In genomic region chr12:5154091-5154490, GRCh38 we compare ENCODE assay signal across 27 cellular contexts.
DNase-seq lines count a peak whose midpoint lies in the region; ATAC-seq and TF ChIP-seq lines count a peak whose summit lies in the region.
"Had no signal": no experiment of that assay in that cellular context is flagged by ENCODE, and none has a peak within 500 bp of the region (broad histone marks: within the 10 kb centered on the region; RNA-seq: fewer than 3 reads in every experiment).

No MANE protein-coding gene starts in this region.

- H3K9me3 Mint-ChIP-seq in CD8-positive, alpha-beta T cell = no peaks in the 10 kb centered on the region
- peaks cover 0 to 2% (median 0%) of the 10 kb centered on the region in 8 donors for H3K9me3 Mint-ChIP-seq in CD4-positive, alpha-beta memory T cell
- H3K9me3 Mint-ChIP-seq: activated CD4-positive, alpha-beta T cell treated with anti-CD3 and anti-CD28 coated beads, Interleukin-2, amount 10 ng/mL, durations not matched to agents 7 days and 5 days; natural killer cell treated with Interleukin-12 subunit alpha and Interleukin-12 subunit beta and Interleukin-15 and Interleukin-18, amount 100 ng/mL, for 72 hours; stimulated activated memory B cell treated with anti-CD40 and anti-IgM and Interleukin-4, amounts not matched to agents 10 μg/mL and 1 μg/mL and 100 μg/mL, for 72 hours had no signal

- no peaks in the 10 kb centered on the region for H3K27me3 ChIP-seq in iPS DF 6.9 (ENCODE audit: control insufficient read depth, insufficient read depth, low read length)
- H3K27me3 ChIP-seq in CD8-positive, alpha-beta T cell (ENCODE audit: insufficient read depth, low read length) = no peaks in the 10 kb centered on the region
- no peaks in the 10 kb centered on the region for H3K27me3 ChIP-seq in CD4-positive, alpha-beta memory T cell (ENCODE audit: insufficient read depth, low read length)
- H3K27me3 ChIP-seq: ovary had no signal

- no peaks in the 10 kb centered on the region for H3K4me1 Mint-ChIP-seq in CD8-positive, alpha-beta T cell (ENCODE audit: low read depth)
- H3K4me1 Mint-ChIP-seq in CD4-positive, alpha-beta memory T cell = no peaks in the 10 kb centered on the region
- H3K4me1 Mint-ChIP-seq: activated CD4-positive, alpha-beta T cell treated with anti-CD3 and anti-CD28 coated beads, Interleukin-2, amount 10 ng/mL, durations not matched to agents 7 days and 5 days; stimulated activated memory B cell treated with anti-CD40 and anti-IgM and Interleukin-4, amounts not matched to agents 10 μg/mL and 1 μg/mL and 100 μg/mL, for 72 hours had no signal

- H3K27ac Mint-ChIP-seq in CD8-positive, alpha-beta T cell = no peak overlapping the region
- no peak overlapping the region for H3K27ac Mint-ChIP-seq in CD4-positive, alpha-beta memory T cell
- H3K27ac Mint-ChIP-seq: activated CD4-positive, alpha-beta T cell treated with anti-CD3 and anti-CD28 coated beads, Interleukin-2, amount 10 ng/mL, durations not matched to agents 7 days and 5 days; natural killer cell treated with Interleukin-12 subunit alpha and Interleukin-12 subunit beta and Interleukin-15 and Interleukin-18, amount 100 ng/mL, for 72 hours; stimulated activated memory B cell treated with anti-CD40 and anti-IgM and Interleukin-4, amounts not matched to agents 10 μg/mL and 1 μg/mL and 100 μg/mL, for 72 hours; type B pancreatic cell had no signal

- WGBS in iPS DF 6.9 (ENCODE audit: insufficient coverage, insufficient read length) = no CpG with 5 or more reads among the region's 5 CpGs

- H3K9me3 ChIP-seq in iPS DF 6.9 (ENCODE audit: control insufficient read depth, insufficient read depth, low read length) = no peaks in the 10 kb centered on the region
- no peaks in the 10 kb centered on the region for H3K9me3 ChIP-seq in CD8-positive, alpha-beta T cell (ENCODE audit: low read length)
- H3K9me3 ChIP-seq in CD4-positive, alpha-beta memory T cell (ENCODE audit: control insufficient read depth in 1 of 2, low read length in 2 of 2) = no peaks in the 10 kb centered on the region
- H3K9me3 ChIP-seq: mucosa of descending colon, ovary, SJCRH30 had no signal

- TF ChIP-seq CTCF in CD8-positive, alpha-beta T cell (IDR thresholded peaks at IDR 0.05) = no peak

- H3K36me3 ChIP-seq in iPS DF 6.9 (ENCODE audit: control insufficient read depth, insufficient read depth, low read length) = no peaks in the 10 kb centered on the region
- H3K36me3 ChIP-seq in CD8-positive, alpha-beta T cell (ENCODE audit: insufficient read depth, low read length) = no peaks in the 10 kb centered on the region
- H3K36me3 ChIP-seq in CD4-positive, alpha-beta memory T cell (ENCODE audit: insufficient read depth, low read length) = no peaks in the 10 kb centered on the region
- H3K36me3 ChIP-seq: ovary, SJCRH30 had no signal

- H3K27me3 Mint-ChIP-seq in CD8-positive, alpha-beta T cell (ENCODE audit: low read depth) = peaks cover 23% of the 10 kb centered on the region
- H3K27me3 Mint-ChIP-seq in CD4-positive, alpha-beta memory T cell = peaks cover 6 to 12% of the 10 kb centered on the region in 2 donors

- no peak for ATAC-seq in CD8-positive, alpha-beta T cell
- no peak for ATAC-seq in GM19455 (IDR thresholded peaks at IDR 0.05; ENCODE audit: unreplicated experiment)
- ATAC-seq: mucosa of descending colon; natural killer cell treated with Interleukin-12 subunit alpha and Interleukin-12 subunit beta and Interleukin-15 and Interleukin-18, amount 100 ng/mL, for 72 hours; stimulated activated memory B cell treated with anti-CD40 and anti-IgM and Interleukin-4, amounts not matched to agents 10 μg/mL and 1 μg/mL and 100 μg/mL, for 72 hours had no signal

- POLR2A ChIA-PET in CD8-positive, alpha-beta T cell (lab: Charles Lee) = no interaction called here
- POLR2A ChIA-PET in CD4-positive, alpha-beta memory T cell (lab: Charles Lee; ENCODE audit: partially characterized antibody) = no interaction called here

- no peaks in the 10 kb centered on the region for H3K4me1 ChIP-seq in iPS DF 6.9 (ENCODE audit: control insufficient read depth, insufficient read depth, low read length)
- H3K4me1 ChIP-seq in CD8-positive, alpha-beta T cell (ENCODE audit: insufficient read depth, low read length) = no peaks in the 10 kb centered on the region
- no peaks in the 10 kb centered on the region for H3K4me1 ChIP-seq in CD4-positive, alpha-beta memory T cell (ENCODE audit: insufficient read depth, low read length)
- H3K4me1 ChIP-seq: SJCRH30 had no signal

- H3K27ac ChIP-seq in iPS DF 6.9 (ENCODE audit: low read length) = no peak overlapping the region
- H3K27ac ChIP-seq in CD8-positive, alpha-beta T cell (ENCODE audit: low read depth, low read length) = no peak overlapping the region
- no peak overlapping the region for H3K27ac ChIP-seq in CD4-positive, alpha-beta memory T cell (ENCODE audit: low read depth, low read length)
- H3K27ac ChIP-seq: coronary artery, ovary, SJCRH30, skin epidermis had no signal

- H3K4me3 ChIP-seq in iPS DF 6.9 (ENCODE audit: low read length) = no peak overlapping the region
- no peak overlapping the region for H3K4me3 ChIP-seq in CD8-positive, alpha-beta T cell (ENCODE audit: low read depth, low read length)
- no peak overlapping the region for H3K4me3 ChIP-seq in CD4-positive, alpha-beta memory T cell (ENCODE audit: low read length in 2 of 2)
- H3K4me3 ChIP-seq: coronary artery, lung, mucosa of descending colon, ovary, SJCRH30, skin epidermis had no signal

- intact Hi-C loops in CD8-positive, alpha-beta T cell (cut with DNase I, micrococcal nuclease) = no loop called here
- intact Hi-C loops in CD4-positive, alpha-beta memory T cell (cut with micrococcal nuclease) = no loop called here

- no peak overlapping the region for H3K4me3 Mint-ChIP-seq in CD8-positive, alpha-beta T cell
- no peak overlapping the region for H3K4me3 Mint-ChIP-seq in CD4-positive, alpha-beta memory T cell
- H3K4me3 Mint-ChIP-seq: activated CD4-positive, alpha-beta T cell treated with anti-CD3 and anti-CD28 coated beads, Interleukin-2, amount 10 ng/mL, durations not matched to agents 7 days and 5 days; natural killer cell treated with Interleukin-12 subunit alpha and Interleukin-12 subunit beta and Interleukin-15 and Interleukin-18, amount 100 ng/mL, for 72 hours; stimulated activated memory B cell treated with anti-CD40 and anti-IgM and Interleukin-4, amounts not matched to agents 10 μg/mL and 1 μg/mL and 100 μg/mL, for 72 hours; type B pancreatic cell had no signal

- no peaks in the 10 kb centered on the region for H3K36me3 Mint-ChIP-seq in CD8-positive, alpha-beta T cell
- no peaks in the 10 kb centered on the region for H3K36me3 Mint-ChIP-seq in CD4-positive, alpha-beta memory T cell
- H3K36me3 Mint-ChIP-seq: natural killer cell treated with Interleukin-12 subunit alpha and Interleukin-12 subunit beta and Interleukin-15 and Interleukin-18, amount 100 ng/mL, for 72 hours; stimulated activated memory B cell treated with anti-CD40 and anti-IgM and Interleukin-4, amounts not matched to agents 10 μg/mL and 1 μg/mL and 100 μg/mL, for 72 hours; type B pancreatic cell had no signal

- DNase-seq in NCI-H2227 (lab: John Stamatoyannopoulos, UW; ENCODE audit: unreplicated experiment) = peak; percentile 18
- DNase-seq in NCI-H2227 treated with DMSO at 0.1 percent for 48 hours (lab: John Stamatoyannopoulos, UW) = no peak
- DNase-seq in RPMI8226 = peak; percentile 60
- peak; percentile 18 for DNase-seq in iPS DF 6.9 (ENCODE audit: low read depth, low spot score)
- DNase-seq in CD8-positive, alpha-beta T cell = no peak
- no peak for DNase-seq in SW480 (ENCODE audit: low spot score)
- no peak for DNase-seq in CD4-positive, alpha-beta memory T cell
- DNase-seq: 8988T; activated CD4-positive, alpha-beta T cell treated with anti-CD3 and anti-CD28 coated beads, Interleukin-2, amount 10 ng/mL, durations not matched to agents 7 days and 5 days; activated T-cell treated with anti-CD3 and anti-CD28 coated beads, Interleukin-2, amount 50 U/mL, for 48 hours; effector memory CD4-positive, alpha-beta T cell; GOT3; kidney glomerular epithelial cell; MM.1S; mucosa of descending colon; NCI-H1105 treated with DMSO at 0.1 percent for 48 hours; NCI-H1930; NCI-H748 treated with DMSO at 0.1 percent for 48 hours; ovary had no signal

- CTCF ChIA-PET in CD8-positive, alpha-beta T cell (lab: Charles Lee) = no interaction called here
- CTCF ChIA-PET in CD4-positive, alpha-beta memory T cell (lab: Charles Lee; ENCODE audit: partially characterized antibody) = no interaction called here

Comparison
In these comparisons a context has a peak if more than half of its experiments do, and no peak if none do; other contexts are left out.
1. DNase-seq: peak in NCI-H2227 (single experiment), RPMI8226 (single experiment) and iPS DF 6.9 (single experiment); none in NCI-H2227 treated with DMSO at 0.1 percent for 48 hours (single experiment), CD8-positive, alpha-beta T cell (0 of 7), SW480 (single experiment) and CD4-positive, alpha-beta memory T cell (0 of 5).